18 cellular contexts compared by ENCODE assay signal in genomic region chr19:31232871-31233270, GRCh38.
DNase-seq lines count a peak whose midpoint lies in the region; ATAC-seq and TF ChIP-seq lines count a peak whose summit lies in the region.
"Had no signal": no experiment of that assay in that cellular context is flagged by ENCODE, and none has a peak within 500 bp of the region (broad histone marks: within the 10 kb centered on the region; RNA-seq: fewer than 3 reads in every experiment).

No MANE protein-coding gene starts in this region.

- H3K36me3 ChIP-seq in CD8-positive, alpha-beta memory T cell (ENCODE audit: insufficient read depth, low read length) = no peaks in the 10 kb centered on the region
- H3K36me3 ChIP-seq: BLaER1, gastrocnemius medialis, right lobe of liver, SJCRH30 had no signal

- no peaks in the 10 kb centered on the region for H3K4me1 Mint-ChIP-seq in CD8-positive, alpha-beta memory T cell

- H3K27ac Mint-ChIP-seq in CD8-positive, alpha-beta memory T cell = no peak overlapping the region

- peaks cover 24 to 25% of the 10 kb centered on the region in 2 donors for H3K27me3 Mint-ChIP-seq in CD8-positive, alpha-beta memory T cell

- peaks cover 0 to 1% (median 0%) of the 10 kb centered on the region in 5 donors for H3K9me3 Mint-ChIP-seq in CD8-positive, alpha-beta memory T cell
- H3K9me3 Mint-ChIP-seq: GM23338 had no signal

- ATAC-seq in HG02852 (IDR thresholded peaks at IDR 0.05; ENCODE audit: unreplicated experiment) = no peak
- ATAC-seq: gastrocnemius medialis, right lobe of liver had no signal

- H3K27me3 ChIP-seq in AG04450 (ENCODE audit: control insufficient read depth, insufficient read depth, low read length) = no peaks in the 10 kb centered on the region
- H3K27me3 ChIP-seq in CD8-positive, alpha-beta memory T cell (ENCODE audit: insufficient read depth, low read length, poor library complexity, severe bottlenecking) = no peaks in the 10 kb centered on the region
- H3K27me3 ChIP-seq: BLaER1, gastrocnemius medialis, right lobe of liver, SJCRH30 had no signal

- POLR2A ChIA-PET in AG04450 (lab: Yijun Ruan, JAX) = interaction anchor here (0.7 kb wide), 1 partner anchor 92 kb away, joined by 3 read pairs; no protein-coding TSS in a partner anchor
- POLR2A ChIA-PET in CD8-positive, alpha-beta memory T cell (lab: Charles Lee) = no interaction called here

- H3K4me3 ChIP-seq in AG04450 (ENCODE audit: low read depth, low read length) (no peak overlapping the region), HFF-Myc (replicated peaks; ENCODE audit: low read depth, low read length) (no peak overlapping the region), foreskin fibroblast (ENCODE audit: low read depth in 1 of 2, low read length in 2 of 2) (no peak overlapping the region)
- H3K4me3 ChIP-seq in CD8-positive, alpha-beta memory T cell (ENCODE audit: low read length) = no peak overlapping the region
- H3K4me3 ChIP-seq: BLaER1, gastrocnemius medialis, GM23338, right lobe of liver, SJCRH30 had no signal

- DNase-seq in AG04450 (ENCODE audit: low read depth, low spot score) (peak; percentile 82), HFF-Myc (ENCODE audit: extremely low read depth, low read depth) (peak; percentile 74), astrocyte of the hippocampus (ENCODE audit: low read depth, low spot score) (peak; percentile 45), foreskin fibroblast (peak; percentile 91 to 94), NCI-H446 treated with DMSO at 0.1 percent for 48 hours (lab: John Stamatoyannopoulos, UW) (no peak)
- DNase-seq in CD8-positive, alpha-beta memory T cell = no peak
- DNase-seq in activated CD4-positive, alpha-beta T cell treated with anti-CD3 and anti-CD28 coated beads for 4 hours = no peak
- DNase-seq: activated CD4-positive, alpha-beta T cell treated with anti-CD3 and anti-CD28 coated beads, Interleukin-2, amount 50 U/mL, for 4 hours; amygdala; gastrocnemius medialis; NCI-H1092; nucleus accumbens; right lobe of liver; trophoblast cell had no signal

- no peaks in the 10 kb centered on the region for H3K9me3 ChIP-seq in AG04450 (ENCODE audit: control insufficient read depth, insufficient read depth, low read length)
- no peaks in the 10 kb centered on the region for H3K9me3 ChIP-seq in CD8-positive, alpha-beta memory T cell (ENCODE audit: low read length)
- H3K9me3 ChIP-seq: BLaER1, gastrocnemius medialis, right lobe of liver, SJCRH30 had no signal

- CTCF ChIA-PET in AG04450 (lab: Charles Lee) = no interaction called here
- CTCF ChIA-PET in CD8-positive, alpha-beta memory T cell (lab: Charles Lee) = no interaction called here

- TF ChIP-seq CTCF in AG04450 (IDR thresholded peaks at IDR 0.05; ENCODE audit: low read depth, low read length) (no peak), HFF-Myc (IDR thresholded peaks at IDR 0.05; ENCODE audit: low read depth, low read length, missing control alignments) (no peak), foreskin fibroblast (IDR thresholded peaks at IDR 0.05; ENCODE audit: low read depth, low read length) (no peak)

- no peaks in the 10 kb centered on the region for H3K4me1 ChIP-seq in CD8-positive, alpha-beta memory T cell (ENCODE audit: insufficient read depth, low read length)
- H3K4me1 ChIP-seq: BLaER1, gastrocnemius medialis, right lobe of liver had no signal

- no peak overlapping the region for H3K27ac ChIP-seq in AG04450 (ENCODE audit: low read depth, low read length)
- H3K27ac ChIP-seq in CD8-positive, alpha-beta memory T cell (ENCODE audit: low read depth, low read length) = no peak overlapping the region
- H3K27ac ChIP-seq: BLaER1, gastrocnemius medialis, right lobe of liver had no signal

- no peaks in the 10 kb centered on the region for H3K36me3 Mint-ChIP-seq in CD8-positive, alpha-beta memory T cell

- no peak overlapping the region for H3K4me3 Mint-ChIP-seq in CD8-positive, alpha-beta memory T cell
- H3K4me3 Mint-ChIP-seq: GM23338 had no signal

Comparison
In these comparisons a context has a peak if more than half of its experiments do, and no peak if none do; other contexts are left out.
1. DNase-seq: peak in AG04450 (single experiment), HFF-Myc (single experiment), astrocyte of the hippocampus (single experiment) and foreskin fibroblast (2 of 2); none in CD8-positive, alpha-beta memory T cell (0 of 5), activated CD4-positive, alpha-beta T cell treated with anti-CD3 and anti-CD28 coated beads for 4 hours (0 of 2) and NCI-H446 treated with DMSO at 0.1 percent for 48 hours (single experiment).